8 cellular contexts compared by ENCODE assay signal in the genomic region with DNA sequence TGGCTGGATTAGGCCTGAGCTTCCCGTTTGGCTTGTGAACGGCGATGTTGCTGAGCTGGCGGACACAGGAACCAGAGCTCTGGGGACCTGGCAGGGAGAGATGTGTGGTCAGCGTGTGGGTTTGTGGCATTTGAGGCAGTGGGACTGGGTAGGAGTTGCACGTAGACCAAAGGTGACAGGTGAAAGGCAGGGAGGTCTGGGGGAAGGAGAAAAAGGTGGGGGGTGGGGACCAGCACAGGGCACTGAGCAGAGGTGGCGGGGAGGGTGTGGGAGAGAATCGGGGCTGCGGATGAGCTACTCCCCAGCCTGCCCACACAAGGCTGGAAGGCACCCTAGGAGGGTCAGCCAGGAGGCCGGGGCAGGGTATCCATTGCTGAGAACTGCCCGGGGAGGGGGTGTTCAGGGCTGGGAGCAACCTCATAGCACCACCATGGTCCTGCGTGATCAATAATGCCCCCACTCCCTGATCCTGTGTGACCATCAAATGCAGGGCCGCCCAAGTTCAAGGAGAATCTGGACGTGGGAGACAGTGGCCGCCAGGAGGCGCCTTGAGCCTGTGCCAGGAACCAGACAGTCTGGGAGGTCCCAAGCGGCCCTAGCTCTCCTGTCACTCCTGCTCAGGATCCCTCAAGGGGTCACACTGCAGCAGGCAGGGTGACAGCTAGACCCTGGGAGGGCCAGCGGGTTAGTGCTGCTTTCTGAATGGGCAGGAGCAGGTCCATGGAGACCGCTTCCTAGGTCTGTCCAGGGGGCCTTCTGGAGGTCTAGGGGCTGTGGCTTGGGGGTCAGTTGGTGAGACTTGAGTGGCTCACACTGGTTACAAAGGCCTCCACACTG. TPM values are rescaled to one million over a fixed set of nuclear protein-coding genes. Genes with fewer than 3 reads are reported as not detected.
A peak's percentile ranks its signal among the peaks of the same experiment; 100 is the strongest.
DNase-seq lines count a peak whose midpoint lies in the region; ATAC-seq, FAIRE-seq and TF ChIP-seq lines count a peak whose summit lies in the region.

No MANE protein-coding gene starts in this region.

- no peaks in the 10 kb centered on the region for H3K9me3 Mint-ChIP-seq in activated T-helper 1 cell treated with anti-CD3 and anti-CD28 coated beads, Interleukin-12 subunit alpha, Interleukin-12 subunit beta, Interleukin-2, Interleukin-4 antibody, amounts not matched to agents 30 ng/mL and 10 ng/mL and 1 ng/mL, durations not matched to agents 14 hours and 24 hours and 36 hours

- H3K79me2 ChIP-seq in DND-41 (ENCODE audit: insufficient read depth, low read length): no peaks in the 10 kb centered on the region

- 30 to 39% methylated on average over 5 to 19 of the region's 19 CpGs for WGBS in transverse colon (ENCODE audit: low coverage in 1 of 2), 2 donors

- in situ Hi-C loops in transverse colon (cut with MboI; ENCODE audit: low pct_ligation_motif_present in 1 of 4, low pct_unique_long_range_greater_than_20kb in 1 of 4, low sequenced_read_pairs in 3 of 4): no loop called here

- H3K27me3 ChIP-seq in DND-41 (ENCODE audit: insufficient read depth, low read length, poor library complexity): peaks cover 4% of the 10 kb centered on the region
- H3K27me3 ChIP-seq in colonic mucosa: no peaks in the 10 kb centered on the region
- no peaks in the 10 kb centered on the region for H3K27me3 ChIP-seq in transverse colon

- no peak overlapping the region for H2AFZ ChIP-seq in DND-41 (ENCODE audit: low read depth, low read length)

- no peaks in the 10 kb centered on the region for H3K27me3 Mint-ChIP-seq in activated T-helper 1 cell treated with anti-CD3 and anti-CD28 coated beads, Interleukin-12 subunit alpha, Interleukin-12 subunit beta, Interleukin-2, Interleukin-4 antibody, amounts not matched to agents 30 ng/mL and 10 ng/mL and 1 ng/mL, durations not matched to agents 14 hours and 24 hours and 36 hours (ENCODE audit: insufficient read depth)

- TF ChIP-seq POLR2A in transverse colon (IDR thresholded peaks at IDR 0.05): no peak

- H3K9me3 ChIP-seq in DND-41 (ENCODE audit: insufficient read depth, low read length, severe bottlenecking) (no peaks in the 10 kb centered on the region), colonic mucosa (no peaks in the 10 kb centered on the region), transverse colon (no peaks in the 10 kb centered on the region)

- peak; percentile 50 for DNase-seq in DND-41
- DNase-seq in T1000 (lab: John Stamatoyannopoulos, UW): peak; percentile 3
- peak; percentile 68 for DNase-seq in colonic mucosa
- DNase-seq in lung microvascular endothelial cell (ENCODE audit: low read depth in 2 of 2): peak; percentile 62 to 84
- DNase-seq in transverse colon: peak; percentile 72
- no peak for DNase-seq in activated T-helper 1 cell treated with anti-CD3 and anti-CD28 coated beads, Interleukin-12 subunit alpha, Interleukin-12 subunit beta, Interleukin-2, Interleukin-4 antibody, amounts not matched to agents 30 ng/mL and 10 ng/mL and 1 ng/mL, durations not matched to agents 14 hours and 24 hours and 36 hours (ENCODE audit: low spot score)
- DNase-seq in urothelium cell line (ENCODE audit: low spot score): no peak

- H3K36me3 ChIP-seq in DND-41 (ENCODE audit: insufficient read depth, low read length) (no peaks in the 10 kb centered on the region), colonic mucosa (no peaks in the 10 kb centered on the region), transverse colon (no peaks in the 10 kb centered on the region)

- no peak overlapping the region for H3K27ac ChIP-seq in DND-41 (ENCODE audit: low read length)
- no peak overlapping the region for H3K27ac ChIP-seq in colonic mucosa
- no peak overlapping the region for H3K27ac ChIP-seq in transverse colon

- TF ChIP-seq CTCF in DND-41 (IDR thresholded peaks at IDR 0.05; ENCODE audit: borderline replicate concordance, extremely low read depth, low read length, poor library complexity, severe bottlenecking): peak; percentile 67
- TF ChIP-seq CTCF in LNCAP (IDR thresholded peaks at IDR 0.05): peak; percentile 45
- peak; percentile 78 for TF ChIP-seq CTCF in colonic mucosa (IDR thresholded peaks at IDR 0.05)
- TF ChIP-seq CTCF in transverse colon (IDR thresholded peaks at IDR 0.05): peak; percentile 72 to 84 (median 78)

- ATAC-seq in DND-41 (ENCODE audit: insufficient read depth, low read depth): peak; percentile 76

- H3K9ac ChIP-seq in DND-41 (ENCODE audit: low read depth, low read length) (no peak overlapping the region), colonic mucosa (ENCODE audit: low read depth in 2 of 2, low read length in 2 of 2) (no peak overlapping the region)

- no peak for TF ChIP-seq EP300 in transverse colon (IDR thresholded peaks at IDR 0.05; ENCODE audit: low read depth)

- H3K4me1 Mint-ChIP-seq in activated T-helper 1 cell treated with anti-CD3 and anti-CD28 coated beads, Interleukin-12 subunit alpha, Interleukin-12 subunit beta, Interleukin-2, Interleukin-4 antibody, amounts not matched to agents 30 ng/mL and 10 ng/mL and 1 ng/mL, durations not matched to agents 14 hours and 24 hours and 36 hours (ENCODE audit: low read depth): no peaks in the 10 kb centered on the region

- FAIRE-seq in urothelium cell line (lab: Jason Lieb, UNC): no peak

- intact Hi-C loops in colonic mucosa (cut with DNase I) (loop anchor here (2.0 kb wide), 1 partner anchor 25 kb away; no protein-coding TSS in a partner anchor), transverse colon (cut with DNase I; ENCODE audit: low total_unique reads) (loop anchor here (1.0 to 10.0 kb wide), 2 partner anchors 11 to 99 kb away; no protein-coding TSS in a partner anchor)
- intact Hi-C loops in activated T-helper 1 cell treated with anti-CD3 and anti-CD28 coated beads, Interleukin-12 subunit alpha, Interleukin-12 subunit beta, Interleukin-2, Interleukin-4 antibody, amounts not matched to agents 30 ng/mL and 10 ng/mL and 1 ng/mL, durations not matched to agents 14 hours and 24 hours and 36 hours (cut with micrococcal nuclease): loop anchor here (1.0 kb wide), 1 partner anchor 23 kb away; no protein-coding TSS in a partner anchor

- no peak overlapping the region for H3K27ac Mint-ChIP-seq in activated T-helper 1 cell treated with anti-CD3 and anti-CD28 coated beads, Interleukin-12 subunit alpha, Interleukin-12 subunit beta, Interleukin-2, Interleukin-4 antibody, amounts not matched to agents 30 ng/mL and 10 ng/mL and 1 ng/mL, durations not matched to agents 14 hours and 24 hours and 36 hours

- H4K20me1 ChIP-seq in DND-41 (ENCODE audit: insufficient read depth, low read length): no peaks in the 10 kb centered on the region; the same call in 1 of the 2 replicates

- H3K4me2 ChIP-seq in DND-41 (ENCODE audit: insufficient read depth, low read length): no peak overlapping the region

- no peaks in the 10 kb centered on the region for H3K4me1 ChIP-seq in DND-41 (ENCODE audit: insufficient read depth, low read length)
- H3K4me1 ChIP-seq in colonic mucosa: no peaks in the 10 kb centered on the region
- no peaks in the 10 kb centered on the region for H3K4me1 ChIP-seq in transverse colon

- no peak overlapping the region for H3K4me3 ChIP-seq in DND-41 (ENCODE audit: low read depth in 1 of 2, low read length in 2 of 2)
- H3K4me3 ChIP-seq in colonic mucosa: no peak overlapping the region
- no peak overlapping the region for H3K4me3 ChIP-seq in transverse colon

- H3K4me3 Mint-ChIP-seq in activated T-helper 1 cell treated with anti-CD3 and anti-CD28 coated beads, Interleukin-12 subunit alpha, Interleukin-12 subunit beta, Interleukin-2, Interleukin-4 antibody, amounts not matched to agents 30 ng/mL and 10 ng/mL and 1 ng/mL, durations not matched to agents 14 hours and 24 hours and 36 hours: no peak overlapping the region

- H3K36me3 Mint-ChIP-seq in activated T-helper 1 cell treated with anti-CD3 and anti-CD28 coated beads, Interleukin-12 subunit alpha, Interleukin-12 subunit beta, Interleukin-2, Interleukin-4 antibody, amounts not matched to agents 30 ng/mL and 10 ng/mL and 1 ng/mL, durations not matched to agents 14 hours and 24 hours and 36 hours (ENCODE audit: low read depth): no peaks in the 10 kb centered on the region

RNA-seq across cellular contexts. Expression of gene SELENOW, which starts 12.8 kb away (rescaled TPM):
- total RNA-seq in colonic mucosa (100 to 1,000 TPM; 280 to 519 TPM), lung microvascular endothelial cell (310 and 521 TPM in 2 replicates), transverse colon (100 to 1,000 TPM; 474 to 751 (median 653) TPM)
- 106 and 107 TPM in 2 replicates for total RNA-seq in activated T-helper 1 cell treated with anti-CD3 and anti-CD28 coated beads, Interleukin-12 subunit alpha, Interleukin-12 subunit beta, Interleukin-2, Interleukin-4 antibody, amounts not matched to agents 30 ng/mL and 10 ng/mL and 1 ng/mL, durations not matched to agents 14 hours and 24 hours and 36 hours

RNA-seq across cellular contexts. Expression of gene NOP53, which starts 20.4 kb away (rescaled TPM):
- total RNA-seq in colonic mucosa: 100 to 1,000 TPM; 145 to 257 TPM
- total RNA-seq in lung microvascular endothelial cell: 69.5 and 115 TPM in 2 replicates
- total RNA-seq in transverse colon: 100 to 1,000 TPM; 239 to 490 (median 364) TPM
- total RNA-seq in activated T-helper 1 cell treated with anti-CD3 and anti-CD28 coated beads, Interleukin-12 subunit alpha, Interleukin-12 subunit beta, Interleukin-2, Interleukin-4 antibody, amounts not matched to agents 30 ng/mL and 10 ng/mL and 1 ng/mL, durations not matched to agents 14 hours and 24 hours and 36 hours: 206 and 211 TPM in 2 replicates

RNA-seq across cellular contexts. Expression of gene TPRX1, which starts 38.6 kb away (rescaled TPM):
- not detected for total RNA-seq in colonic mucosa
- total RNA-seq in lung microvascular endothelial cell: not detected in 2 replicates
- not detected for total RNA-seq in transverse colon
- total RNA-seq in activated T-helper 1 cell treated with anti-CD3 and anti-CD28 coated beads, Interleukin-12 subunit alpha, Interleukin-12 subunit beta, Interleukin-2, Interleukin-4 antibody, amounts not matched to agents 30 ng/mL and 10 ng/mL and 1 ng/mL, durations not matched to agents 14 hours and 24 hours and 36 hours: not detected in 2 replicates

RNA-seq across cellular contexts. Expression of gene EHD2, which starts 52.5 kb away (rescaled TPM):
- total RNA-seq in colonic mucosa (10 to 100 TPM; 10.9 to 33.7 TPM), lung microvascular endothelial cell (76.3 and 90.7 TPM in 2 replicates), transverse colon (10 to 100 TPM; 15.2 to 93.1 (median 25.3) TPM)
- total RNA-seq in activated T-helper 1 cell treated with anti-CD3 and anti-CD28 coated beads, Interleukin-12 subunit alpha, Interleukin-12 subunit beta, Interleukin-2, Interleukin-4 antibody, amounts not matched to agents 30 ng/mL and 10 ng/mL and 1 ng/mL, durations not matched to agents 14 hours and 24 hours and 36 hours: 0.29 and 0.54 TPM in 2 replicates

RNA-seq across cellular contexts. Expression of gene CRX, which starts 56.0 kb away (rescaled TPM):
- not detected for total RNA-seq in colonic mucosa
- not detected in 2 replicates for total RNA-seq in lung microvascular endothelial cell
- not detected for total RNA-seq in transverse colon
- not detected in 2 replicates for total RNA-seq in activated T-helper 1 cell treated with anti-CD3 and anti-CD28 coated beads, Interleukin-12 subunit alpha, Interleukin-12 subunit beta, Interleukin-2, Interleukin-4 antibody, amounts not matched to agents 30 ng/mL and 10 ng/mL and 1 ng/mL, durations not matched to agents 14 hours and 24 hours and 36 hours

Comparison
In these comparisons a context has a peak if more than half of its experiments do, and no peak if none do; other contexts are left out.
1. DNase-seq: peak in DND-41 (single experiment), T1000 (single experiment), colonic mucosa (single experiment), lung microvascular endothelial cell (2 of 2) and transverse colon (single experiment); none in activated T-helper 1 cell treated with anti-CD3 and anti-CD28 coated beads, Interleukin-12 subunit alpha, Interleukin-12 subunit beta, Interleukin-2, Interleukin-4 antibody, amounts not matched to agents 30 ng/mL and 10 ng/mL and 1 ng/mL, durations not matched to agents 14 hours and 24 hours and 36 hours (single experiment) and urothelium cell line (single experiment).
2. Peak in every context shown above with its lines, with median percentiles within 50 percentile points of each other: CTCF ChIP-seq.